Comparison of ENCODE assay signal across 9 cellular contexts in the genomic region with DNA sequence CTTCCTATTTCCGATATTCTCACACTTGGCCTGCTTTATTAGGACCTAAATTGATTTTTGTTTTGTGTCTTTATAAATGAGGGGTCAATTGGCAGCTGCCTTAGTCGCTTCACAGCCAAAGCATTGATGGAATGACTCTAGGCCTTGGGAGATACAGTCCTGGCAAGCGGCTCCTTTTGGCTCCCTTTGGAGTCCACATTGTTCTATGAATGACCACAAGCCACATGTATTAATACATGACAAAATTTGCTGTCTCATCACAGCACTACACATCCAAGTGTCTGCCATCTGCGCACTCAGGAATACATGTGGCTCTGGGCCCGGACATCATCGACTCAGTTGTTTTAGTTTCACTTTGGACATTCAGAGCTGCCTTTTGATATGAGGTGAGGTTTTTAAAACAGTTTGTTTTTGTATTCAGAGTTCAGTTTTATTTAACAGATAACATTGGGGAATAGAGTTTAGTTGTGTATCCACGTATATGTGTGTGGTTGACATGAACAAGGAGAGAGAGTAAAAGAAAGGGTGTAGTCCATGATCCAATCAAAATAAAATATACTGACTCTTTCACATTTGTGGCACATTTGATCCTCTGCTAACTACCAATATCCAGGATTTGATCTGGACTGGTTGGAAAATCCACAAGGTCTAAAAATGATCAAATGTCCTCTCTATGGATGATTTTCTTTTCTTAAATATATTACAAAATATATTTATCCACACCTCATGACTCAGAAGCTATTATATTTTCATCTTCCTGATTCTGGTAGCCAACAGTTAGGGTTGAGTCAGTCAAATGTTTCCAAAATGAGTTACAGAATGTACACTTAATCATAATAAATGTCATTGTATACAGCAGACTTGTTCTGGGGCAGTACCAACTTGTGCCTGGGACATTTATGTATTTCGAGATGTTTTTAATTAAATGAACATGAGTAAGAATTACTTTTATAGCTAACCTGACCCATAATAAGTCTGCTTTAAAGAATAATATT.
DNase-seq lines count a peak whose midpoint lies in the region; ATAC-seq, FAIRE-seq and TF ChIP-seq lines count a peak whose summit lies in the region.
"Had no signal": no experiment of that assay in that cellular context is flagged by ENCODE, and none has a peak within 500 bp of the region (broad histone marks: within the 10 kb centered on the region; RNA-seq: fewer than 3 reads in every experiment).

No MANE protein-coding gene starts in this region.

- H3K4me2 ChIP-seq in smooth muscle cell = peak overlapping the region; percentile 8

- H3F3A ChIP-seq in smooth muscle cell (ENCODE audit: low read depth) = peaks cover 7% of the 10 kb centered on the region

- H3K27ac ChIP-seq in RWPE2 (ENCODE audit: poor library complexity, severe bottlenecking) = peak overlapping the region; percentile 99
- peak overlapping the region; percentile 40 for H3K27ac ChIP-seq in smooth muscle cell (ENCODE audit: low read depth)

- H3K9ac ChIP-seq in smooth muscle cell (ENCODE audit: low read depth) = no peak overlapping the region

- ATAC-seq in RWPE2 (ENCODE audit: low read depth) (peak; percentile 42), GM18520 (IDR thresholded peaks at IDR 0.05; ENCODE audit: unreplicated experiment) (no peak), HG02970 (IDR thresholded peaks at IDR 0.05; ENCODE audit: low FRiP score, unreplicated experiment) (no peak)

- H2AFZ ChIP-seq in smooth muscle cell (ENCODE audit: low read depth) = peak overlapping the region; percentile 89

- H3K27me3 ChIP-seq in RWPE2 (ENCODE audit: insufficient read depth, poor library complexity, severe bottlenecking) (no peaks in the 10 kb centered on the region), smooth muscle cell (ENCODE audit: low read depth) (no peaks in the 10 kb centered on the region)

- H3K36me3 ChIP-seq in RWPE2 (ENCODE audit: low read depth) = no peaks in the 10 kb centered on the region
- H3K36me3 ChIP-seq in smooth muscle cell (ENCODE audit: low read depth) = no peaks in the 10 kb centered on the region

- DNase-seq in NCI-H2196 (lab: John Stamatoyannopoulos, UW; ENCODE audit: unreplicated experiment) (peak; percentile 9), NCI-H2196 treated with DMSO at 0.1 percent for 48 hours (lab: John Stamatoyannopoulos, UW; ENCODE audit: unreplicated experiment) (no peak), RWPE2 (ENCODE audit: low spot score) (no peak), fibroblast of mammary gland (ENCODE audit: low read depth) (peak; percentile 98), smooth muscle cell (lab: John Stamatoyannopoulos, UW; ENCODE audit: unreplicated experiment) (no peak), frontal cortex (ENCODE audit: low spot score in 2 of 2) (no peak)

- H3K4me1 ChIP-seq in RWPE2 (ENCODE audit: insufficient read depth, poor library complexity, severe bottlenecking) (peaks cover 67% of the 10 kb centered on the region), smooth muscle cell (ENCODE audit: low read depth) (peaks cover 18% of the 10 kb centered on the region)

- H3K4me3 ChIP-seq in RWPE2 (ENCODE audit: severe bottlenecking) (no peak overlapping the region), fibroblast of mammary gland (ENCODE audit: control insufficient read depth, low read depth, low read length) (peak overlapping the region; percentile 45), smooth muscle cell (no peak overlapping the region)

- FAIRE-seq in frontal cortex (lab: Jason Lieb, UNC) = no peak
- FAIRE-seq: urothelium cell line had no signal

- H3K9me3 ChIP-seq in RWPE2 (ENCODE audit: severe bottlenecking) (no peaks in the 10 kb centered on the region), smooth muscle cell (replicated peaks; ENCODE audit: low read depth) (no peaks in the 10 kb centered on the region)

- TF ChIP-seq CTCF in RWPE2 (IDR thresholded peaks at IDR 0.05; ENCODE audit: poor library complexity, severe bottlenecking) (no peak), fibroblast of mammary gland (conservative IDR thresholded peaks at IDR 0.05; ENCODE audit: control insufficient read depth, insufficient read depth, low read depth, low read length) (no peak), smooth muscle cell (IDR thresholded peaks at IDR 0.05; ENCODE audit: borderline replicate concordance, insufficient read depth, poor library complexity, severe bottlenecking) (no peak)

- 92% methylated on average over 8 of the region's 8 CpGs for WGBS in smooth muscle cell (ENCODE audit: low lambda C conversion rate)

- no peaks in the 10 kb centered on the region for H4K20me1 ChIP-seq in smooth muscle cell (ENCODE audit: low read depth)

- no peaks in the 10 kb centered on the region for H3K79me2 ChIP-seq in smooth muscle cell (ENCODE audit: low read depth)

Comparison
In these comparisons a context has a peak if more than half of its experiments do, and no peak if none do; other contexts are left out.
1. DNase-seq: peak in NCI-H2196 (single experiment) and fibroblast of mammary gland (single experiment); none in NCI-H2196 treated with DMSO at 0.1 percent for 48 hours (single experiment), RWPE2 (single experiment), smooth muscle cell (single experiment) and frontal cortex (0 of 2).